11 cellular contexts compared by ENCODE assay signal in the genomic region with DNA sequence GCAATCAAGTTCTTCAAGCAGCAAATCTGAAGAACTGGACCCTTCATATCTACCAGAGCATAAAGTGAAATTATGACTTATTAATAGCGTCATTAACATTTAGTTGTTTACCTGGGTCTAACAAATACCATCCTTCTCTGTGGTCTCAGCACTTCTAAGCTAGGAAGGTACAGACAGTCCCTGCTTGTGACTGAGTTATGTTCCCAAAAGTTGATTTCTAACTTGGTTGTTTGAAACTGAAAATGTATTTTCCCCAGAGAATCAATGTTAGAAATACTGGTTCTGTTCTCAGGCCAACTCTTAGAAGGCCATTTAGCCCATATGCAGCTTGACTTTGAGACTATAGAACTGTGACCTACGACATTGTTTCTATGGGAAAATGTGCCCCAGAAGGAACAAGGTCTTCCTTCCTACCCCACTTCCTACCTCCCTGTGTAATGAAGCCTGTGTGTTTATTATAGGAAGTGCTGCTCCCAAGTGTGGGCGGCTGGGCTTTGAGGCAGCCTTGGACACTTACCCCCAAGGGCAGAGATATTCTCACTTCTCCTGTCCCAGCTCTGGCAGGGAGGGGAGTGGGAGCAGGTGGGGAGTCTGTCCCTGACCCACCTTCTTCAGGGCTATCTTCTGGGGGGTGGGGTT. TPM values are rescaled to one million over a fixed set of nuclear protein-coding genes. Genes with fewer than 3 reads are reported as not detected.
DNase-seq lines count a peak whose midpoint lies in the region; ATAC-seq and TF ChIP-seq lines count a peak whose summit lies in the region.
"Had no signal": no experiment of that assay in that cellular context is flagged by ENCODE, and none has a peak within 500 bp of the region (broad histone marks: within the 10 kb centered on the region; RNA-seq: fewer than 3 reads in every experiment).

No MANE protein-coding gene starts in this region.

- CTCF ChIA-PET in GM10248 (lab: Yijun Ruan, JAX): interaction anchor here (0.7 to 2.1 kb wide), 10 partner anchors 11 to 134 kb away, joined by 3 to 8 read pairs (median 3); partner anchors contain the start of gene LEO1

- no peaks in the 10 kb centered on the region for H3K9me3 ChIP-seq in endodermal cell (ENCODE audit: control insufficient read depth, low read length)

- H3K27me3 ChIP-seq in ACC112 (ENCODE audit: insufficient read depth, low read length): no peaks in the 10 kb centered on the region
- H3K27me3 ChIP-seq in endodermal cell (ENCODE audit: control insufficient read depth, insufficient read depth, low read length, poor library complexity, severe bottlenecking): no peaks in the 10 kb centered on the region

- ATAC-seq in GM19035 (IDR thresholded peaks at IDR 0.05; ENCODE audit: unreplicated experiment) (peak; percentile 37), HG02973 (IDR thresholded peaks at IDR 0.05; ENCODE audit: unreplicated experiment) (peak; percentile 28)
- ATAC-seq in activated T-helper 17 cell treated with anti-CD3 and anti-CD28 coated beads, Interleukin-2, amount 50 U/mL, for 72 hours (replicated peaks): peak; percentile 5

- no peaks in the 10 kb centered on the region for H3K79me2 ChIP-seq in ACC112 (ENCODE audit: control insufficient read depth, insufficient read depth, low read length, unreplicated experiment)

- peak overlapping the region; percentile 85 for H3K27ac Mint-ChIP-seq in activated T-helper 17 cell treated with anti-CD3 and anti-CD28 coated beads, Interleukin-2, amount 50 U/mL, for 72 hours
- H3K27ac Mint-ChIP-seq in endodermal cell: no peak overlapping the region

- POLR2A ChIA-PET in GM10248 (lab: Yijun Ruan, JAX): interaction anchor here (0.6 to 1.4 kb wide), 3 partner anchors 8 to 385 kb away, joined by 3 to 9 read pairs (median 7); no protein-coding TSS in a partner anchor

- peaks cover 32% of the 10 kb centered on the region for H3K4me1 Mint-ChIP-seq in activated T-helper 17 cell treated with anti-CD3 and anti-CD28 coated beads, Interleukin-2, amount 50 U/mL, for 72 hours
- peaks cover 26% of the 10 kb centered on the region for H3K4me1 Mint-ChIP-seq in endodermal cell

- DNase-seq in endodermal cell (no peak), globus pallidus (ENCODE audit: low spot score) (no peak), GM10248 (ENCODE audit: extremely low spot score) (no peak)
- DNase-seq in effector CD4-positive, alpha-beta T cell: no peak
- DNase-seq: activated effector memory CD4-positive, alpha-beta T cell treated with Interleukin-2 at 50 U/mL for 16 hours; NCI-H1694 treated with DMSO at 0.1 percent for 48 hours had no signal

- H3K36me3 Mint-ChIP-seq in activated T-helper 17 cell treated with anti-CD3 and anti-CD28 coated beads, Interleukin-2, amount 50 U/mL, for 72 hours (ENCODE audit: low read depth): no peaks in the 10 kb centered on the region
- H3K36me3 Mint-ChIP-seq in endodermal cell (ENCODE audit: low read depth): no peaks in the 10 kb centered on the region

- TF ChIP-seq CTCF in endodermal cell (conservative IDR thresholded peaks at IDR 0.05) (no peak), GM10248 (IDR thresholded peaks at IDR 0.05; ENCODE audit: control extremely low read depth, extremely low read depth, low read depth, missing control alignments) (no peak)

- no peaks in the 10 kb centered on the region for H3K9me3 Mint-ChIP-seq in activated T-helper 17 cell treated with anti-CD3 and anti-CD28 coated beads, Interleukin-2, amount 50 U/mL, for 72 hours
- H3K9me3 Mint-ChIP-seq in endodermal cell: peaks cover 8% of the 10 kb centered on the region

- WGBS in endodermal cell (ENCODE audit: insufficient coverage in 1 of 2, insufficient read length in 1 of 2), 2 experiments: 95 to 100% methylated on average over 1 to 3 of the region's 3 CpGs

- no peak overlapping the region for H2AFZ ChIP-seq in ACC112 (ENCODE audit: low read length, unreplicated experiment)

- peak overlapping the region; percentile 64 for H3K4me3 Mint-ChIP-seq in activated T-helper 17 cell treated with anti-CD3 and anti-CD28 coated beads, Interleukin-2, amount 50 U/mL, for 72 hours
- H3K4me3 Mint-ChIP-seq in endodermal cell: no peak overlapping the region

- H3K4me3 ChIP-seq in ACC112 (ENCODE audit: low read depth, low read length): no peak overlapping the region
- no peak overlapping the region for H3K4me3 ChIP-seq in endodermal cell (ENCODE audit: low read length)
- H3K4me3 ChIP-seq: skin epidermis had no signal

- no peak overlapping the region for H3K9ac ChIP-seq in endodermal cell (ENCODE audit: extremely low read depth, low read length, poor library complexity, severe bottlenecking)

- H3K36me3 ChIP-seq in ACC112 (ENCODE audit: insufficient read depth, low read length) (no peaks in the 10 kb centered on the region), endodermal cell (ENCODE audit: control insufficient read depth, insufficient read depth, low read length) (no peaks in the 10 kb centered on the region)

- no peaks in the 10 kb centered on the region for H3K27me3 Mint-ChIP-seq in activated T-helper 17 cell treated with anti-CD3 and anti-CD28 coated beads, Interleukin-2, amount 50 U/mL, for 72 hours
- peaks cover 5% of the 10 kb centered on the region for H3K27me3 Mint-ChIP-seq in endodermal cell (ENCODE audit: insufficient read depth)

- peak overlapping the region; percentile 45 for H3K27ac ChIP-seq in ACC112 (ENCODE audit: low read depth, low read length)
- H3K27ac ChIP-seq in endodermal cell (ENCODE audit: low read depth, low read length): no peak overlapping the region

- H3K4me1 ChIP-seq in ACC112 (ENCODE audit: control insufficient read depth, insufficient read depth, low read length, unreplicated experiment): peaks cover 30% of the 10 kb centered on the region
- peaks cover 3% of the 10 kb centered on the region for H3K4me1 ChIP-seq in endodermal cell (ENCODE audit: control insufficient read depth, insufficient read depth, low read length)

RNA-seq across cellular contexts. Expression of gene MAPK6, which starts 12.2 kb away (rescaled TPM):
- 10 to 100 TPM; 36.5 to 62.3 TPM for total RNA-seq in activated T-helper 17 cell treated with anti-CD3 and anti-CD28 coated beads, Interleukin-2, amount 50 U/mL, for 72 hours
- 10 to 100 TPM; 80.2 to 81.6 TPM for total RNA-seq in endodermal cell
- polyA plus RNA-seq in endodermal cell (2013, experiment 1 of 2): 81.4 TPM
- 81.6 TPM for polyA plus RNA-seq in endodermal cell (2013, experiment 2 of 2)

RNA-seq across cellular contexts. Expression of gene LEO1, which starts 35.2 kb away (rescaled TPM):
- 10 to 100 TPM; 22.7 to 31.7 TPM for total RNA-seq in activated T-helper 17 cell treated with anti-CD3 and anti-CD28 coated beads, Interleukin-2, amount 50 U/mL, for 72 hours
- total RNA-seq in endodermal cell: 10 to 100 TPM; 25.6 to 26.5 TPM
- polyA plus RNA-seq in endodermal cell (2013, experiment 1 of 2): 27.2 TPM
- 31.1 TPM for polyA plus RNA-seq in endodermal cell (2013, experiment 2 of 2)
